35 cellular contexts compared by ENCODE assay signal in genomic region chr2:139123795-139124194, GRCh38.
"Had no signal": no experiment of that assay in that cellular context is flagged by ENCODE, and none has a peak within 500 bp of the region (broad histone marks: within the 10 kb centered on the region; RNA-seq: fewer than 3 reads in every experiment).

No MANE protein-coding gene starts in this region.

- DNase-seq: Kasumi-1, KG1, MG63, NCI-H1048, NCI-H1092 treated with DMSO at 0.1 percent for 48 hours, NCI-H1105 treated with DMSO at 0.1 percent for 48 hours, NCI-H1417, NCI-H1436, NCI-H146, NCI-H1694, NCI-H187, NCI-H1930, NCI-H2029 treated with DMSO at 0.1 percent for 48 hours, NCI-H2081 treated with DMSO at 0.1 percent for 48 hours, NCI-H2107, NCI-H2171, NCI-H226, NCI-H446 treated with DMSO at 0.1 percent for 48 hours, NCI-H510A, NCI-H524, NCI-H526, NCI-H69, NCI-H748 treated with DMSO at 0.1 percent for 48 hours, NCI-H82, OCI-M1, PC-9, SHP77, SIG-M5, SJCRH30, SK-N-SH, T-cell had no signal

- H3K27ac ChIP-seq: PC-9, RWPE1, SJCRH30 had no signal

- H3K4me1 ChIP-seq: SJCRH30 had no signal

- FAIRE-seq: RCC 7860 had no signal

- H3K9ac ChIP-seq: SK-N-SH had no signal

- H3K27me3 ChIP-seq: MG63, SJCRH30 had no signal

- H3K36me3 ChIP-seq: MG63, SJCRH30 had no signal

- H3K9me2 ChIP-seq: SK-N-SH had no signal

- H3K4me3 ChIP-seq: MG63, PC-9, SJCRH30 had no signal

- ATAC-seq: Panc1, Right ventricle myocardium inferior, T-cell had no signal

- H2AFZ ChIP-seq: PC-9 had no signal

- H3K4me2 ChIP-seq: SK-N-SH had no signal

- H3K9me3 ChIP-seq: MG63, SJCRH30, SK-N-SH had no signal
